ENCODE assay signal across 28 cellular contexts in genomic region chr3:96465521-96465920, GRCh38.
"Had no signal": no experiment of that assay in that cellular context is flagged by ENCODE, and none has a peak within 500 bp of the region (broad histone marks: within the 10 kb centered on the region; RNA-seq: fewer than 3 reads in every experiment).

No MANE protein-coding gene starts in this region.

- H3K4me3 ChIP-seq: neural progenitor cell, ovary, psoas muscle, right lobe of liver, sigmoid colon, spleen, suprapubic skin, testis, tibial artery, transverse colon, upper lobe of right lung, uterus had no signal

- H3K79me2 ChIP-seq: parathyroid adenoma had no signal

- H3K4me1 ChIP-seq: neural progenitor cell, parathyroid adenoma, psoas muscle, right lobe of liver, sigmoid colon, spleen, suprapubic skin, testis, tibial artery, transverse colon, upper lobe of right lung, uterus had no signal

- H3K27ac ChIP-seq: neural progenitor cell, ovary, parathyroid adenoma, psoas muscle, right lobe of liver, sigmoid colon, spleen, suprapubic skin, testis, tibial artery, transverse colon, upper lobe of right lung, uterus had no signal

- H3K9ac ChIP-seq: neural progenitor cell, parathyroid adenoma had no signal

- DNase-seq: natural killer cell; occipital lobe; ovary; posterior cingulate gyrus; psoas muscle; right cardiac atrium; right lobe of liver; sigmoid colon; small intestine; spleen; stimulated activated CD4-positive, alpha-beta T cell treated with anti-CD3 and anti-CD28 coated beads, Interleukin-12 subunit alpha, Interleukin-12 subunit beta, amount 100 ng/mL, for 4 hours; stimulated activated CD4-positive, alpha-beta T cell treated with anti-CD3 and anti-CD28 coated beads, Interleukin-1b, Interleukin-23, amount 100 ng/mL, for 48 hours; stimulated activated CD4-positive, alpha-beta T cell treated with anti-CD3 and anti-CD28 coated beads, Interleukin-4, amount 100 ng/mL, for 1 hour; stimulated activated CD4-positive, alpha-beta T cell treated with anti-CD3 and anti-CD28 coated beads, Interleukin-4, amount 100 ng/mL, for 4 hours; stimulated activated CD8-positive, alpha-beta memory T cell treated with anti-CD3 and anti-CD28 coated beads, Interleukin-4, amount 100 ng/mL, for 48 hours; stimulated activated naive CD4-positive, alpha-beta T cell; stimulated activated naive CD8-positive, alpha-beta T cell treated with anti-CD3 and anti-CD28 coated beads, Interleukin-15, amount 100 ng/mL, for 72 hours; stimulated activated naive CD8-positive, alpha-beta T cell treated with anti-CD3 and anti-CD28 coated beads, Interleukin-15, Interleukin-2, amounts not matched to agents 100 U/mL and 50 U/mL, for 24 hours; substantia nigra; testis; tibial artery; transverse colon; upper lobe of right lung; uterus had no signal

- H3K9me3 ChIP-seq: ovary, psoas muscle, right lobe of liver, sigmoid colon, spleen, suprapubic skin, testis, tibial artery, transverse colon, upper lobe of right lung, uterus had no signal

- H2AFZ ChIP-seq: neural progenitor cell, parathyroid adenoma had no signal

- FAIRE-seq: small intestine had no signal

- H3K36me3 ChIP-seq: neural progenitor cell, ovary, right lobe of liver, sigmoid colon, spleen, suprapubic skin, tibial artery, transverse colon, upper lobe of right lung, uterus had no signal

- H3K4me2 ChIP-seq: neural progenitor cell had no signal

- ATAC-seq: natural killer cell; psoas muscle; right cardiac atrium; right lobe of liver; stimulated activated memory B cell treated with anti-CD40 and anti-IgM and Interleukin-4, amounts not matched to agents 10 μg/mL and 1 μg/mL and 100 μg/mL, for 72 hours; stimulated activated naive CD8-positive, alpha-beta T cell treated with anti-CD3 and anti-CD28 coated beads, Interleukin-15, amount 100 ng/mL, for 72 hours; stimulated activated naive CD8-positive, alpha-beta T cell treated with anti-CD3 and anti-CD28 coated beads, Interleukin-15, Interleukin-2, amounts not matched to agents 100 U/mL and 50 U/mL, for 24 hours; upper lobe of right lung had no signal

- H3K27me3 ChIP-seq: neural progenitor cell, ovary, right lobe of liver, sigmoid colon, spleen, suprapubic skin, testis, tibial artery, transverse colon, upper lobe of right lung, uterus had no signal
